ENCODE assay signal across 8 cellular contexts in genomic region chr1:94927405-94928175, GRCh38. TPM values are rescaled to one million over a fixed set of nuclear protein-coding genes. Genes with fewer than 3 reads are reported as not detected.
DNase-seq lines count a peak whose midpoint lies in the region; ATAC-seq and TF ChIP-seq lines count a peak whose summit lies in the region.

No MANE protein-coding gene starts in this region.

- in situ Hi-C loops in transverse colon (cut with MboI; ENCODE audit: low pct_ligation_motif_present in 1 of 4, low pct_unique_long_range_greater_than_20kb in 1 of 4, low sequenced_read_pairs in 3 of 4) = loop anchor here in 1 of 4 donors (25.0 kb wide), 1 partner anchor 110 kb away; no protein-coding TSS in a partner anchor

- peaks cover 12% of the 10 kb centered on the region for H3K4me1 Mint-ChIP-seq in CD14-positive monocyte

- peaks cover 54 to 74% (median 63%) of the 10 kb centered on the region in 3 donors for H3K27me3 Mint-ChIP-seq in CD14-positive monocyte (ENCODE audit: low read depth in 3 of 3)

- no peak for TF ChIP-seq EP300 in transverse colon (IDR thresholded peaks at IDR 0.05; ENCODE audit: low read depth)

- peak overlapping the region; percentile 73 to 93 for H3K4me3 Mint-ChIP-seq in CD14-positive monocyte

- H3K4me1 ChIP-seq in mesodermal cell (ENCODE audit: control insufficient read depth, insufficient read depth, low read length, poor library complexity, severe bottlenecking) (peaks cover 24% of the 10 kb centered on the region), transverse colon (peaks cover 10 to 70% (median 57%) of the 10 kb centered on the region in 4 donors)

- TF ChIP-seq CTCF in CD14-positive monocyte (IDR thresholded peaks at IDR 0.05) = no peak
- TF ChIP-seq CTCF in choroid plexus epithelial cell (conservative IDR thresholded peaks at IDR 0.05; ENCODE audit: low read depth, low read length) = no peak
- TF ChIP-seq CTCF in transverse colon (IDR thresholded peaks at IDR 0.05) = no peak

- no peaks in the 10 kb centered on the region for H3K9me3 ChIP-seq in mesodermal cell (ENCODE audit: control insufficient read depth, low read length)
- no peaks in the 10 kb centered on the region for H3K9me3 ChIP-seq in transverse colon

- peak overlapping the region; percentile 85 for H3K4me3 ChIP-seq in choroid plexus epithelial cell (ENCODE audit: low read depth, low read length)
- H3K4me3 ChIP-seq in mesodermal cell (ENCODE audit: extremely low read depth, insufficient read depth, low read length, poor library complexity, severe bottlenecking) = peak overlapping the region; percentile 98
- peak overlapping the region; percentile 50 to 89 (median 83) for H3K4me3 ChIP-seq in transverse colon

- intact Hi-C loops in CD14-positive monocyte (cut with micrococcal nuclease) = no loop called here
- intact Hi-C loops in transverse colon (cut with DNase I; ENCODE audit: low total_unique reads) = loop anchor here (2.0 kb wide), 1 partner anchor 73 kb away; no protein-coding TSS in a partner anchor

- H3K36me3 Mint-ChIP-seq in CD14-positive monocyte = peaks cover 3 to 10% of the 10 kb centered on the region in 2 donors

- DNase-seq in CD14-positive monocyte (ENCODE audit: low spot score) (no peak), NCI-H446 (lab: John Stamatoyannopoulos, UW) (peak; percentile 59 to 69), choroid plexus epithelial cell (ENCODE audit: low read depth) (peak; percentile 62), transverse colon (peak; percentile 63)
- DNase-seq in stimulated activated CD4-positive, alpha-beta T cell treated with anti-CD3 and anti-CD28 coated beads, Interleukin-4, amount 100 ng/mL, for 4 hours = no peak
- DNase-seq in stimulated activated CD4-positive, alpha-beta T cell treated with anti-CD3 and anti-CD28 coated beads, Interleukin-1b, Interleukin-23, amount 100 ng/mL, for 48 hours = no peak

- ATAC-seq in GM21515 (IDR thresholded peaks at IDR 0.05; ENCODE audit: unreplicated experiment) = peak; percentile 11

- H3K27me3 ChIP-seq in transverse colon = no peaks in the 10 kb centered on the region

- 1% methylated on average over 28 to 29 of the region's 40 CpGs for WGBS in mesodermal cell (ENCODE audit: insufficient coverage in 2 of 2), 2 experiments
- WGBS in transverse colon (ENCODE audit: low coverage in 1 of 2), 2 donors = 17 to 40% methylated on average over 4 to 24 of the region's 40 CpGs

- peaks cover 27% of the 10 kb centered on the region for H3K36me3 ChIP-seq in mesodermal cell (ENCODE audit: control insufficient read depth, insufficient read depth, low read length)
- H3K36me3 ChIP-seq in transverse colon = no peaks in the 10 kb centered on the region

- H3K27ac Mint-ChIP-seq in CD14-positive monocyte = peak overlapping the region in 1 of 7 donors; percentile 41

- H3K9me3 Mint-ChIP-seq in CD14-positive monocyte = peaks cover 0 to 19% (median 8%) of the 10 kb centered on the region in 7 donors

- TF ChIP-seq POLR2A in transverse colon (IDR thresholded peaks at IDR 0.05) = no peak

- H3K27ac ChIP-seq in mesodermal cell (ENCODE audit: low read depth, low read length, severe bottlenecking) (peak overlapping the region; percentile 100), transverse colon (peak overlapping the region; percentile 96 to 99 (median 98))

RNA-seq across cellular contexts. Expression of gene CNN3, which starts 0.7 kb away (rescaled TPM):
- under 1 TPM; 0.08 TPM for polyA plus RNA-seq in CD14-positive monocyte
- polyA plus RNA-seq in mesodermal cell (2013, experiment 1 of 2) = 446 TPM
- polyA plus RNA-seq in mesodermal cell (2013, experiment 2 of 2) = 414 TPM
- 10 to 100 TPM; 22.4 to 96.2 (median 59.7) TPM for total RNA-seq in transverse colon

Comparison
In these comparisons a context has a peak if more than half of its experiments do, and no peak if none do; other contexts are left out.
1. DNase-seq: peak in NCI-H446 (2 of 2), choroid plexus epithelial cell (single experiment) and transverse colon (single experiment); none in CD14-positive monocyte (single experiment), stimulated activated CD4-positive, alpha-beta T cell treated with anti-CD3 and anti-CD28 coated beads, Interleukin-4, amount 100 ng/mL, for 4 hours (0 of 2) and stimulated activated CD4-positive, alpha-beta T cell treated with anti-CD3 and anti-CD28 coated beads, Interleukin-1b, Interleukin-23, amount 100 ng/mL, for 48 hours (single experiment).
2. Peak in every context shown above with its lines, with median percentiles within 50 percentile points of each other: H3K4me3 ChIP-seq.